Comparison of ENCODE assay signal across 8 cellular contexts in the genomic region with DNA sequence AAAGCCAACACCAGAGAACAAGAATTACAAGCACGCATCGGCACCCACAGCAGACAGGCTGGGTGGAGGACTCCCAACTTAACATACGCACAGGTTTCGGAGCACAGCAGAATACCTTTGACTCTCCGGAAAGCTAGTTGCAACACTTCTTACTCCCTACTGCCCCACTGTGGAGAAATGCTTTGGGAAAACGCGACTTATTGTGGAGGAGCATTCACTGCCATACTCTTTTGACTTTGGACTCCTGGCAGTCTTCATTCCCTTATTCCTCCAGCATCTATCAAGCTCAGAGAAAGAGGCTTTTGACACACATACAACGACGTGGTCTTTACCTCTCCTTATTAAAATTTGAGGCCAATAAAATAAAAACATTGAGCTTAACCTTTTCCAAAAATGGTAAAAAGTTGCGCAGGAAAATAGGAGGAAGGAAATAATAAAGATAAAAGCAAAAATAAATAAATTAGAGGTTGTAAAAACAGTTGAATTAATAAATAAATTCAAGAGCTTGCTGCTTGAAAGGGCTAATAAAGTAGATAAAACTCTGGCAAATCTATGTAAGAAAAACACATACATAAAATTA. TPM values are rescaled to one million over a fixed set of nuclear protein-coding genes. Genes with fewer than 3 reads are reported as not detected.
A peak's percentile ranks its signal among the peaks of the same experiment; 100 is the strongest.
DNase-seq lines count a peak whose midpoint lies in the region; ATAC-seq, FAIRE-seq and TF ChIP-seq lines count a peak whose summit lies in the region.

No MANE protein-coding gene starts in this region.

- TF ChIP-seq POLR2A in right lobe of liver (IDR thresholded peaks at IDR 0.05): no peak
- TF ChIP-seq POLR2A in thyroid gland (IDR thresholded peaks at IDR 0.05): no peak

- 6% methylated on average over 10 of the region's 10 CpGs for WGBS in right lobe of liver (ENCODE audit: insufficient coverage, low coverage, low lambda C conversion rate, missing lambda C conversion rate)
- WGBS in thyroid gland, 2 donors: 9% methylated on average over 9 to 10 of the region's 10 CpGs

- ATAC-seq in right lobe of liver: peak; percentile 94 to 98 (median 96)
- ATAC-seq in GM19397 (IDR thresholded peaks at IDR 0.05; ENCODE audit: unreplicated experiment): no peak
- no peak for ATAC-seq in HG02970 (IDR thresholded peaks at IDR 0.05; ENCODE audit: low FRiP score, unreplicated experiment)

- DNase-seq in CD14-positive monocyte (ENCODE audit: low spot score) (no peak), GM19239 (ENCODE audit: insufficient read length, low spot score) (no peak), SK-N-DZ (ENCODE audit: low spot score) (peak; percentile 2), dermis blood vessel endothelial cell (peak; percentile 38), right lobe of liver (peak in 1 of 3 donors; percentile 46), thyroid gland (peak; percentile 50 to 53)

- FAIRE-seq in GM19239 (lab: Jason Lieb, UNC): peak; percentile 48

- peaks cover 2% of the 10 kb centered on the region for H3K4me1 Mint-ChIP-seq in CD14-positive monocyte

- H3K27me3 ChIP-seq in right lobe of liver (no peaks in the 10 kb centered on the region), thyroid gland (no peaks in the 10 kb centered on the region)

- TF ChIP-seq CTCF in CD14-positive monocyte (IDR thresholded peaks at IDR 0.05) (peak; percentile 5), right lobe of liver (IDR thresholded peaks at IDR 0.05) (peak; percentile 54 to 60 (median 58)), thyroid gland (IDR thresholded peaks at IDR 0.05) (peak in 4 of 6 experiments; percentile 17 to 46 (median 44))

- H3K36me3 ChIP-seq in right lobe of liver (no peaks in the 10 kb centered on the region), thyroid gland (no peaks in the 10 kb centered on the region)

- no peaks in the 10 kb centered on the region for H3K9me3 Mint-ChIP-seq in CD14-positive monocyte

- intact Hi-C loops in CD14-positive monocyte (cut with micrococcal nuclease) (no loop called here), right lobe of liver (cut with DNase I) (no loop called here), thyroid gland (cut with DNase I) (no loop called here)

- H3K4me1 ChIP-seq in right lobe of liver: no peaks in the 10 kb centered on the region
- H3K4me1 ChIP-seq in thyroid gland: no peaks in the 10 kb centered on the region

- H3K9me3 ChIP-seq in right lobe of liver (no peaks in the 10 kb centered on the region), thyroid gland (no peaks in the 10 kb centered on the region)

- H3K27ac Mint-ChIP-seq in CD14-positive monocyte: no peak overlapping the region

- H3K27me3 Mint-ChIP-seq in CD14-positive monocyte (ENCODE audit: low read depth in 3 of 3): peaks cover 2 to 12% (median 9%) of the 10 kb centered on the region in 3 donors

- peak overlapping the region; percentile 6 to 67 for H3K4me3 Mint-ChIP-seq in CD14-positive monocyte

- H3K27ac ChIP-seq in right lobe of liver (no peak overlapping the region), thyroid gland (no peak overlapping the region)

- no peaks in the 10 kb centered on the region for H3K36me3 Mint-ChIP-seq in CD14-positive monocyte

- H3K4me3 ChIP-seq in right lobe of liver (peak overlapping the region in 1 of 3 donors; percentile 18), thyroid gland (replicated peaks in 1 of 3) (no peak overlapping the region)

RNA-seq across cellular contexts. Expression of a gene that starts 41.4 kb away (rescaled TPM):
- polyA plus RNA-seq in CD14-positive monocyte: not detected
- not detected in 2 replicates for polyA plus RNA-seq in SK-N-DZ (2014; cell fraction: cytosol; rRNA removed)
- polyA plus RNA-seq in SK-N-DZ (2014; cell fraction: nucleus; rRNA removed): not detected in 2 replicates
- total RNA-seq in dermis blood vessel endothelial cell (not detected in 2 replicates), right lobe of liver (1 to 10 TPM in 4 of 6 experiments, under 1 TPM in 2; 0.31 to 6.8 (median 1.8) TPM), thyroid gland (10 to 100 TPM in 3 of 4 donors, 1 to 10 TPM in 1; 8.4 to 28.2 (median 20.4) TPM)

Comparison
In these comparisons a context has a peak if more than half of its experiments do, and no peak if none do; other contexts are left out.
1. DNase-seq: peak in SK-N-DZ (single experiment), dermis blood vessel endothelial cell (single experiment) and thyroid gland (2 of 2); none in CD14-positive monocyte (single experiment) and GM19239 (single experiment).
2. CTCF ChIP-seq: peak in every context shown above with its lines; median percentile 58 in right lobe of liver; 44 in thyroid gland; 5 in CD14-positive monocyte.
3. ATAC-seq: peak in right lobe of liver (4 of 4); none in GM19397 (single experiment) and HG02970 (single experiment).